1 cellular context compared by ENCODE assay signal in the genomic region with DNA sequence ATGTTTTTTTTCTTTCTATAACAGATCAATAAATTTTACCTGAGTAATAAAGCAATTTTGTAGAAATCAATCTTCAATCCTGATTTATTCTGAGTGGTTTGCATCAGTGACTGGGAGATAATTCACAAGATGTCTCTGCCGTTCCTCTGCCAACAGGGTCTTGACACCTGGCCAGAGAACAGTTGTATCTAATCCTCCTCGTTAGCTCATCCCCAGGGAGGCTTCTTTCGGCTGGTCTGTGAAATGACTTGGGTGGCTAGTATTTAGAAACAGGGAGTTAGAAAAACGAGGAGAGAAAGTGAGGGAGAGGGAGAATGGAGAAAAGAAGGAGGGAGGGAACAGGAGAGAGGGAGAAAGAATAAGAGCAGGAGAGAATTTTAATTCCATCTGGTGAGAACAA.
TF ChIP-seq lines count a peak whose summit lies in the region.

No MANE protein-coding gene starts in this region.

TF ChIP-seq in GM23338, 12 proteins besides CTCF, POLR2A, EP300 and RAD21 (continued from another document):
- TF ChIP-seq, protein P1, sequence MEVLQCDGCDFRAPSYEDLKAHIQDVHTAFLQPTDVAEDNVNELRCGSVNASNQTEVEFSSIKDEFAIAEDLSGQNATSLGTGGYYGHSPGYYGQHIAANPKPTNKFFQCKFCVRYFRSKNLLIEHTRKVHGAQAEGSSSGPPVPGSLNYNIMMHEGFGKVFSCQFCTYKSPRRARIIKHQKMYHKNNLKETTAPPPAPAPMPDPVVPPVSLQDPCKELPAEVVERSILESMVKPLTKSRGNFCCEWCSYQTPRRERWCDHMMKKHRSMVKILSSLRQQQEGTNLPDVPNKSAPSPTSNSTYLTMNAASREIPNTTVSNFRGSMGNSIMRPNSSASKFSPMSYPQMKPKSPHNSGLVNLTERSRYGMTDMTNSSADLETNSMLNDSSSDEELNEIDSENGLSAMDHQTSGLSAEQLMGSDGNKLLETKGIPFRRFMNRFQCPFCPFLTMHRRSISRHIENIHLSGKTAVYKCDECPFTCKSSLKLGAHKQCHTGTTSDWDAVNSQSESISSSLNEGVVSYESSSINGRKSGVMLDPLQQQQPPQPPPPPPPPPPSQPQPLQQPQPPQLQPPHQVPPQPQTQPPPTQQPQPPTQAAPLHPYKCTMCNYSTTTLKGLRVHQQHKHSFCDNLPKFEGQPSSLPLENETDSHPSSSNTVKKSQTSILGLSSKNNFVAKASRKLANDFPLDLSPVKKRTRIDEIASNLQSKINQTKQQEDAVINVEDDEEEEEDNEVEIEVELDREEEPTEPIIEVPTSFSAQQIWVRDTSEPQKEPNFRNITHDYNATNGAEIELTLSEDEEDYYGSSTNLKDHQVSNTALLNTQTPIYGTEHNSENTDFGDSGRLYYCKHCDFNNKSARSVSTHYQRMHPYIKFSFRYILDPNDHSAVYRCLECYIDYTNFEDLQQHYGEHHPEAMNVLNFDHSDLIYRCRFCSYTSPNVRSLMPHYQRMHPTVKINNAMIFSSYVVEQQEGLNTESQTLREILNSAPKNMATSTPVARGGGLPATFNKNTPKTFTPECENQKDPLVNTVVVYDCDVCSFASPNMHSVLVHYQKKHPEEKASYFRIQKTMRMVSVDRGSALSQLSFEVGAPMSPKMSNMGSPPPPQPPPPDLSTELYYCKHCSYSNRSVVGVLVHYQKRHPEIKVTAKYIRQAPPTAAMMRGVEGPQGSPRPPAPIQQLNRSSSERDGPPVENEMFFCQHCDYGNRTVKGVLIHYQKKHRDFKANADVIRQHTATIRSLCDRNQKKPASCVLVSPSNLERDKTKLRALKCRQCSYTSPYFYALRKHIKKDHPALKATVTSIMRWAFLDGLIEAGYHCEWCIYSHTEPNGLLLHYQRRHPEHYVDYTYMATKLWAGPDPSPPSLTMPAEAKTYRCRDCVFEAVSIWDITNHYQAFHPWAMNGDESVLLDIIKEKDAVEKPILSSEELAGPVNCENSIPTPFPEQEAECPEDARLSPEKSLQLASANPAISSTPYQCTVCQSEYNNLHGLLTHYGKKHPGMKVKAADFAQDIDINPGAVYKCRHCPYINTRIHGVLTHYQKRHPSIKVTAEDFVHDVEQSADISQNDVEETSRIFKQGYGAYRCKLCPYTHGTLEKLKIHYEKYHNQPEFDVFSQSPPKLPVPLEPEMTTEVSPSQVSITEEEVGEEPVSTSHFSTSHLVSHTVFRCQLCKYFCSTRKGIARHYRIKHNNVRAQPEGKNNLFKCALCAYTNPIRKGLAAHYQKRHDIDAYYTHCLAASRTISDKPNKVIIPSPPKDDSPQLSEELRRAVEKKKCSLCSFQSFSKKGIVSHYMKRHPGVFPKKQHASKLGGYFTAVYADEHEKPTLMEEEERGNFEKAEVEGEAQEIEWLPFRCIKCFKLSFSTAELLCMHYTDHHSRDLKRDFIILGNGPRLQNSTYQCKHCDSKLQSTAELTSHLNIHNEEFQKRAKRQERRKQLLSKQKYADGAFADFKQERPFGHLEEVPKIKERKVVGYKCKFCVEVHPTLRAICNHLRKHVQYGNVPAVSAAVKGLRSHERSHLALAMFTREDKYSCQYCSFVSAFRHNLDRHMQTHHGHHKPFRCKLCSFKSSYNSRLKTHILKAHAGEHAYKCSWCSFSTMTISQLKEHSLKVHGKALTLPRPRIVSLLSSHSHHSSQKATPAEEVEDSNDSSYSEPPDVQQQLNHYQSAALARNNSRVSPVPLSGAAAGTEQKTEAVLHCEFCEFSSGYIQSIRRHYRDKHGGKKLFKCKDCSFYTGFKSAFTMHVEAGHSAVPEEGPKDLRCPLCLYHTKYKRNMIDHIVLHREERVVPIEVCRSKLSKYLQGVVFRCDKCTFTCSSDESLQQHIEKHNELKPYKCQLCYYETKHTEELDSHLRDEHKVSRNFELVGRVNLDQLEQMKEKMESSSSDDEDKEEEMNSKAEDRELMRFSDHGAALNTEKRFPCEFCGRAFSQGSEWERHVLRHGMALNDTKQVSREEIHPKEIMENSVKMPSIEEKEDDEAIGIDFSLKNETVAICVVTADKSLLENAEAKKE (CRISPR knock-in tag; IDR thresholded peaks at IDR 0.05) = no peak
- TF ChIP-seq, protein P2, sequence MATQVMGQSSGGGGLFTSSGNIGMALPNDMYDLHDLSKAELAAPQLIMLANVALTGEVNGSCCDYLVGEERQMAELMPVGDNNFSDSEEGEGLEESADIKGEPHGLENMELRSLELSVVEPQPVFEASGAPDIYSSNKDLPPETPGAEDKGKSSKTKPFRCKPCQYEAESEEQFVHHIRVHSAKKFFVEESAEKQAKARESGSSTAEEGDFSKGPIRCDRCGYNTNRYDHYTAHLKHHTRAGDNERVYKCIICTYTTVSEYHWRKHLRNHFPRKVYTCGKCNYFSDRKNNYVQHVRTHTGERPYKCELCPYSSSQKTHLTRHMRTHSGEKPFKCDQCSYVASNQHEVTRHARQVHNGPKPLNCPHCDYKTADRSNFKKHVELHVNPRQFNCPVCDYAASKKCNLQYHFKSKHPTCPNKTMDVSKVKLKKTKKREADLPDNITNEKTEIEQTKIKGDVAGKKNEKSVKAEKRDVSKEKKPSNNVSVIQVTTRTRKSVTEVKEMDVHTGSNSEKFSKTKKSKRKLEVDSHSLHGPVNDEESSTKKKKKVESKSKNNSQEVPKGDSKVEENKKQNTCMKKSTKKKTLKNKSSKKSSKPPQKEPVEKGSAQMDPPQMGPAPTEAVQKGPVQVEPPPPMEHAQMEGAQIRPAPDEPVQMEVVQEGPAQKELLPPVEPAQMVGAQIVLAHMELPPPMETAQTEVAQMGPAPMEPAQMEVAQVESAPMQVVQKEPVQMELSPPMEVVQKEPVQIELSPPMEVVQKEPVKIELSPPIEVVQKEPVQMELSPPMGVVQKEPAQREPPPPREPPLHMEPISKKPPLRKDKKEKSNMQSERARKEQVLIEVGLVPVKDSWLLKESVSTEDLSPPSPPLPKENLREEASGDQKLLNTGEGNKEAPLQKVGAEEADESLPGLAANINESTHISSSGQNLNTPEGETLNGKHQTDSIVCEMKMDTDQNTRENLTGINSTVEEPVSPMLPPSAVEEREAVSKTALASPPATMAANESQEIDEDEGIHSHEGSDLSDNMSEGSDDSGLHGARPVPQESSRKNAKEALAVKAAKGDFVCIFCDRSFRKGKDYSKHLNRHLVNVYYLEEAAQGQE (IDR thresholded peaks at IDR 0.05; ENCODE audit: unreplicated experiment) = no peak
